26 cellular contexts compared by ENCODE assay signal in genomic region chr4:116401293-116401692, GRCh38.
"Had no signal": no experiment of that assay in that cellular context is flagged by ENCODE, and none has a peak within 500 bp of the region (broad histone marks: within the 10 kb centered on the region; RNA-seq: fewer than 3 reads in every experiment).

No MANE protein-coding gene starts in this region.

- H3K4me3 Mint-ChIP-seq: activated CD4-positive, alpha-beta T cell treated with anti-CD3 and anti-CD28 coated beads, Interleukin-2, amount 10 ng/mL, durations not matched to agents 7 days and 5 days; activated CD8-positive, alpha-beta memory T cell treated with anti-CD3 and anti-CD28 coated beads, Interleukin-2, amount 10 ng/mL, durations not matched to agents 7 days and 5 days; activated CD8-positive, alpha-beta T cell treated with anti-CD3 and anti-CD28 coated beads, Interleukin-2, amount 10 ng/mL, durations not matched to agents 7 days and 5 days; activated naive CD4-positive, alpha-beta T cell treated with anti-CD3 and anti-CD28 coated beads, Interleukin-2, amount 50 U/mL, for 24 hours; activated T-cell treated with anti-CD3 and anti-CD28 coated beads, Interleukin-2, amount 50 U/mL, for 24 hours; activated T-helper 1 cell treated with anti-CD3 and anti-CD28 coated beads, Interleukin-12 subunit alpha, Interleukin-12 subunit beta, Interleukin-2, Interleukin-4 antibody, amounts not matched to agents 30 ng/mL and 10 ng/mL and 1 ng/mL, durations not matched to agents 14 hours and 24 hours and 36 hours had no signal

- H3K4me3 ChIP-seq: breast epithelium, colonic mucosa, SK-N-MC had no signal

- H3K4me1 ChIP-seq: breast epithelium, colonic mucosa had no signal

- H3K36me3 Mint-ChIP-seq: activated CD8-positive, alpha-beta memory T cell treated with anti-CD3 and anti-CD28 coated beads, Interleukin-2, amount 10 ng/mL, durations not matched to agents 7 days and 5 days; activated naive CD4-positive, alpha-beta T cell treated with anti-CD3 and anti-CD28 coated beads, Interleukin-2, amount 50 U/mL, for 24 hours had no signal

- H3K36me3 ChIP-seq: breast epithelium, colonic mucosa had no signal

- H3K4me1 Mint-ChIP-seq: activated CD4-positive, alpha-beta T cell treated with anti-CD3 and anti-CD28 coated beads, Interleukin-2, amount 10 ng/mL, durations not matched to agents 7 days and 5 days; activated CD8-positive, alpha-beta memory T cell treated with anti-CD3 and anti-CD28 coated beads, Interleukin-2, amount 10 ng/mL, durations not matched to agents 7 days and 5 days; activated naive CD4-positive, alpha-beta T cell treated with anti-CD3 and anti-CD28 coated beads, Interleukin-2, amount 50 U/mL, for 24 hours had no signal

- DNase-seq: activated CD4-positive, alpha-beta T cell treated with anti-CD3 and anti-CD28 coated beads, Interleukin-2, amount 10 ng/mL, durations not matched to agents 7 days and 5 days; activated CD4-positive, CD25-positive, alpha-beta regulatory T cell; activated CD8-positive, alpha-beta memory T cell treated with anti-CD3 and anti-CD28 coated beads, Interleukin-2, amount 10 ng/mL, durations not matched to agents 7 days and 5 days; activated CD8-positive, alpha-beta T cell treated with anti-CD3 and anti-CD28 coated beads, Interleukin-2, amount 10 ng/mL, durations not matched to agents 7 days and 5 days; activated effector memory CD4-positive, alpha-beta T cell treated with Interleukin-2 at 50 U/mL for 16 hours; activated naive CD4-positive, alpha-beta T cell; activated T-cell treated with anti-CD3 and anti-CD28 coated beads, Interleukin-2, amount 50 U/mL, for 24 hours; aorta; caudate nucleus; colonic mucosa; KBM-7; NCI-H1092 treated with DMSO at 0.1 percent for 48 hours; NCI-H1417 treated with DMSO at 0.1 percent for 48 hours; NCI-H1694; NCI-H2029; NCI-H2107; NCI-H2171 treated with DMSO at 0.1 percent for 48 hours; NCI-H226; NCI-H526; RPMI8226; T-helper 1 cell had no signal

- H3K9me3 ChIP-seq: breast epithelium, colonic mucosa had no signal

- H3K27ac Mint-ChIP-seq: activated CD4-positive, alpha-beta T cell treated with anti-CD3 and anti-CD28 coated beads, Interleukin-2, amount 10 ng/mL, durations not matched to agents 7 days and 5 days; activated CD8-positive, alpha-beta memory T cell treated with anti-CD3 and anti-CD28 coated beads, Interleukin-2, amount 10 ng/mL, durations not matched to agents 7 days and 5 days; activated CD8-positive, alpha-beta T cell treated with anti-CD3 and anti-CD28 coated beads, Interleukin-2, amount 10 ng/mL, durations not matched to agents 7 days and 5 days; activated naive CD4-positive, alpha-beta T cell treated with anti-CD3 and anti-CD28 coated beads, Interleukin-2, amount 50 U/mL, for 24 hours; activated T-cell treated with anti-CD3 and anti-CD28 coated beads, Interleukin-2, amount 50 U/mL, for 24 hours; activated T-helper 1 cell treated with anti-CD3 and anti-CD28 coated beads, Interleukin-12 subunit alpha, Interleukin-12 subunit beta, Interleukin-2, Interleukin-4 antibody, amounts not matched to agents 30 ng/mL and 10 ng/mL and 1 ng/mL, durations not matched to agents 14 hours and 24 hours and 36 hours had no signal

- H3K27ac ChIP-seq: breast epithelium, colonic mucosa, SK-N-MC, VCaP had no signal

- H3K27me3 ChIP-seq: breast epithelium, colonic mucosa had no signal

- H3K9me3 Mint-ChIP-seq: activated CD4-positive, alpha-beta T cell treated with anti-CD3 and anti-CD28 coated beads, Interleukin-2, amount 10 ng/mL, durations not matched to agents 7 days and 5 days; activated naive CD4-positive, alpha-beta T cell treated with anti-CD3 and anti-CD28 coated beads, Interleukin-2, amount 50 U/mL, for 24 hours; activated T-cell treated with anti-CD3 and anti-CD28 coated beads, Interleukin-2, amount 50 U/mL, for 24 hours; activated T-helper 1 cell treated with anti-CD3 and anti-CD28 coated beads, Interleukin-12 subunit alpha, Interleukin-12 subunit beta, Interleukin-2, Interleukin-4 antibody, amounts not matched to agents 30 ng/mL and 10 ng/mL and 1 ng/mL, durations not matched to agents 14 hours and 24 hours and 36 hours had no signal

- H3K27me3 Mint-ChIP-seq: activated CD4-positive, alpha-beta T cell treated with anti-CD3 and anti-CD28 coated beads, Interleukin-2, amount 10 ng/mL, durations not matched to agents 7 days and 5 days; activated CD8-positive, alpha-beta memory T cell treated with anti-CD3 and anti-CD28 coated beads, Interleukin-2, amount 10 ng/mL, durations not matched to agents 7 days and 5 days; activated naive CD4-positive, alpha-beta T cell treated with anti-CD3 and anti-CD28 coated beads, Interleukin-2, amount 50 U/mL, for 24 hours; activated T-cell treated with anti-CD3 and anti-CD28 coated beads, Interleukin-2, amount 50 U/mL, for 24 hours had no signal
